In genomic region chr2:26809876-26810577, GRCh38 we compare ENCODE assay signal across 20 cellular contexts. TPM values are rescaled to one million over a fixed set of nuclear protein-coding genes. Genes with fewer than 3 reads are reported as not detected.
DNase-seq lines count a peak whose midpoint lies in the region; ATAC-seq and TF ChIP-seq lines count a peak whose summit lies in the region.
"Had no signal": no experiment of that assay in that cellular context is flagged by ENCODE, and none has a peak within 500 bp of the region (broad histone marks: within the 10 kb centered on the region; RNA-seq: fewer than 3 reads in every experiment).

No MANE protein-coding gene starts in this region.

- H3K4me1 ChIP-seq in heart right ventricle (peaks cover 0 to 9% (median 0%) of the 10 kb centered on the region in 9 donors), OCI-LY3 (ENCODE audit: low read length) (peaks cover 8% of the 10 kb centered on the region), endodermal cell (ENCODE audit: control insufficient read depth, insufficient read depth, low read length) (no peaks in the 10 kb centered on the region), thymus (ENCODE audit: control insufficient read depth, insufficient read depth, low read length) (peaks cover 15% of the 10 kb centered on the region)
- H3K4me1 ChIP-seq: uterus had no signal

- H3K9ac ChIP-seq in OCI-LY3 (ENCODE audit: low read length): no peak overlapping the region
- no peak overlapping the region for H3K9ac ChIP-seq in endodermal cell (ENCODE audit: extremely low read depth, low read length, poor library complexity, severe bottlenecking)
- H3K9ac ChIP-seq: KMS-11 had no signal

- CTCF ChIA-PET in activated CD4-positive, alpha-beta memory T cell treated with anti-CD3 and anti-CD28 coated beads, Interleukin-2, amount 10 ng/mL, durations not matched to agents 7 days and 5 days (lab: Charles Lee): no interaction called here

- 52 to 54% methylated on average over 6 of the region's 6 CpGs for WGBS in heart right ventricle, 2 donors
- WGBS in endodermal cell (ENCODE audit: insufficient coverage in 1 of 2, insufficient read length in 1 of 2), 2 experiments: 84 to 91% methylated on average over 5 to 6 of the region's 6 CpGs
- WGBS in thymus: 1% methylated on average over 6 of the region's 6 CpGs

- peaks cover 1% of the 10 kb centered on the region for H3K27me3 Mint-ChIP-seq in endodermal cell (ENCODE audit: insufficient read depth)
- peaks cover 6% of the 10 kb centered on the region for H3K27me3 Mint-ChIP-seq in activated CD4-positive, alpha-beta memory T cell treated with anti-CD3 and anti-CD28 coated beads, Interleukin-2, amount 10 ng/mL, durations not matched to agents 7 days and 5 days

- no peaks in the 10 kb centered on the region for H3K79me2 ChIP-seq in OCI-LY3 (ENCODE audit: low read length)

- H3K36me3 ChIP-seq in heart right ventricle (no peaks in the 10 kb centered on the region), OCI-LY3 (replicated peaks; ENCODE audit: low read depth, low read length) (no peaks in the 10 kb centered on the region), endodermal cell (ENCODE audit: control insufficient read depth, insufficient read depth, low read length) (no peaks in the 10 kb centered on the region), thymus (ENCODE audit: control insufficient read depth, insufficient read depth) (no peaks in the 10 kb centered on the region)
- H3K36me3 ChIP-seq: ovary, uterus had no signal

- H3K27ac ChIP-seq in heart right ventricle: no peak overlapping the region
- no peak overlapping the region for H3K27ac ChIP-seq in OCI-LY3 (ENCODE audit: low read length)
- H3K27ac ChIP-seq in endodermal cell (ENCODE audit: low read depth, low read length): no peak overlapping the region
- H3K27ac ChIP-seq in thymus (ENCODE audit: low read depth): peak overlapping the region; percentile 70
- H3K27ac ChIP-seq: KMS-11, ovary, uterus had no signal

- H3K4me3 Mint-ChIP-seq in endodermal cell: no peak overlapping the region
- no peak overlapping the region for H3K4me3 Mint-ChIP-seq in activated CD4-positive, alpha-beta memory T cell treated with anti-CD3 and anti-CD28 coated beads, Interleukin-2, amount 10 ng/mL, durations not matched to agents 7 days and 5 days
- H3K4me3 Mint-ChIP-seq: HFFc6 had no signal

- H3K36me3 Mint-ChIP-seq in endodermal cell (ENCODE audit: low read depth): no peaks in the 10 kb centered on the region
- no peaks in the 10 kb centered on the region for H3K36me3 Mint-ChIP-seq in activated CD4-positive, alpha-beta memory T cell treated with anti-CD3 and anti-CD28 coated beads, Interleukin-2, amount 10 ng/mL, durations not matched to agents 7 days and 5 days (ENCODE audit: low read depth)

- intact Hi-C loops in heart right ventricle (cut with DNase I) (no loop called here), cardiac septum (cut with DNase I) (no loop called here)

- POLR2A ChIA-PET in activated CD4-positive, alpha-beta memory T cell treated with anti-CD3 and anti-CD28 coated beads, Interleukin-2, amount 10 ng/mL, durations not matched to agents 7 days and 5 days (lab: Charles Lee): interaction anchor here (1.0 kb wide), 1 partner anchor 23 kb away, joined by 4 read pairs; no protein-coding TSS in a partner anchor

- no peak overlapping the region for H3K4me3 ChIP-seq in heart right ventricle
- no peak overlapping the region for H3K4me3 ChIP-seq in OCI-LY3 (ENCODE audit: low read length)
- no peak overlapping the region for H3K4me3 ChIP-seq in endodermal cell (ENCODE audit: low read length)
- no peak overlapping the region for H3K4me3 ChIP-seq in thymus (ENCODE audit: low read length)
- H3K4me3 ChIP-seq: ovary, uterus had no signal

- H3K27me3 ChIP-seq in heart right ventricle: peaks cover 0 to 16% (median 5%) of the 10 kb centered on the region in 7 donors
- no peaks in the 10 kb centered on the region for H3K27me3 ChIP-seq in OCI-LY3 (ENCODE audit: low read depth, low read length)
- H3K27me3 ChIP-seq in endodermal cell (ENCODE audit: control insufficient read depth, insufficient read depth, low read length, poor library complexity, severe bottlenecking): no peaks in the 10 kb centered on the region
- H3K27me3 ChIP-seq in thymus (ENCODE audit: control insufficient read depth, insufficient read depth): no peaks in the 10 kb centered on the region
- H3K27me3 ChIP-seq: ovary, uterus had no signal

- ATAC-seq in heart right ventricle (peak in 5 of 8 donors; percentile 21 to 69 (median 35)), GM21576 (IDR thresholded peaks at IDR 0.05; ENCODE audit: unreplicated experiment) (no peak)
- ATAC-seq in activated CD4-positive, CD25-positive, alpha-beta regulatory T cell treated with anti-CD3 and anti-CD28 coated beads, Interleukin-2, amount 50 U/mL, for 24 hours: no peak

- peaks cover 3% of the 10 kb centered on the region for H3K4me1 Mint-ChIP-seq in endodermal cell
- H3K4me1 Mint-ChIP-seq in activated CD4-positive, alpha-beta memory T cell treated with anti-CD3 and anti-CD28 coated beads, Interleukin-2, amount 10 ng/mL, durations not matched to agents 7 days and 5 days: peaks cover 8% of the 10 kb centered on the region

- no peak overlapping the region for H2AFZ ChIP-seq in OCI-LY3 (ENCODE audit: low read depth, low read length)

- no peaks in the 10 kb centered on the region for H4K20me1 ChIP-seq in OCI-LY3 (ENCODE audit: insufficient read depth, low read length)

- no peaks in the 10 kb centered on the region for H3K9me3 ChIP-seq in heart right ventricle
- H3K9me3 ChIP-seq in OCI-LY3 (ENCODE audit: insufficient read depth, low read length): no peaks in the 10 kb centered on the region
- no peaks in the 10 kb centered on the region for H3K9me3 ChIP-seq in endodermal cell (ENCODE audit: control insufficient read depth, low read length)
- no peaks in the 10 kb centered on the region for H3K9me3 ChIP-seq in thymus (ENCODE audit: control insufficient read depth)
- H3K9me3 ChIP-seq: ovary, uterus had no signal

- TF ChIP-seq CTCF in heart right ventricle (IDR thresholded peaks at IDR 0.05) (no peak), OCI-LY3 (IDR thresholded peaks at IDR 0.05; ENCODE audit: low read depth, low read length) (no peak), endodermal cell (conservative IDR thresholded peaks at IDR 0.05) (no peak)

- 0 out of 2 replicates have a peak overlapping the region, but pooled peaks have one; percentile 10 for H3K4me2 ChIP-seq in OCI-LY3 (ENCODE audit: low read length)
- H3K4me2 ChIP-seq: KMS-11 had no signal

- no peak overlapping the region for H3K27ac Mint-ChIP-seq in endodermal cell
- no peak overlapping the region for H3K27ac Mint-ChIP-seq in activated CD4-positive, alpha-beta memory T cell treated with anti-CD3 and anti-CD28 coated beads, Interleukin-2, amount 10 ng/mL, durations not matched to agents 7 days and 5 days
- H3K27ac Mint-ChIP-seq: HFFc6 had no signal

- DNase-seq in heart right ventricle (no peak), cardiac septum (ENCODE audit: low spot score) (no peak), endodermal cell (peak; percentile 45)
- no peak for DNase-seq in activated CD4-positive, alpha-beta memory T cell treated with anti-CD3 and anti-CD28 coated beads, Interleukin-2, amount 10 ng/mL, durations not matched to agents 7 days and 5 days
- DNase-seq: ACHN; activated CD4-positive, alpha-beta T cell treated with anti-CD3 and anti-CD28 coated beads for 4 hours; activated T-cell treated with anti-CD3 and anti-CD28 coated beads, Interleukin-2, amount 50 U/mL, for 1 hour; effector CD8-positive, alpha-beta T cell; HFFc6; left cardiac atrium; NCI-H187; NCI-H510A treated with DMSO at 0.1 percent for 48 hours; ovary; stimulated activated naive CD4-positive, alpha-beta T cell treated with Interleukin-2 at 50 U/mL for 16 hours; uterus had no signal

- H3K9me3 Mint-ChIP-seq in endodermal cell: peaks cover 4% of the 10 kb centered on the region
- no peaks in the 10 kb centered on the region for H3K9me3 Mint-ChIP-seq in activated CD4-positive, alpha-beta memory T cell treated with anti-CD3 and anti-CD28 coated beads, Interleukin-2, amount 10 ng/mL, durations not matched to agents 7 days and 5 days

RNA-seq across cellular contexts. Expression of gene CENPA, which starts 24.2 kb away (rescaled TPM):
- total RNA-seq in heart right ventricle (10 to 100 TPM in 3 of 10 donors, 1 to 10 TPM in 4, under 1 TPM in 1, not detected in 2; 0.30 to 33.1 (median 6.1) TPM), cardiac septum (not detected), endodermal cell (10 to 100 TPM; 21.5 to 38.3 TPM)
- polyA plus RNA-seq in heart right ventricle (1 to 10 TPM in 1 of 2 donors, under 1 TPM in 1; 0.25 to 1.5 TPM), thymus (4.2 TPM)
- 38.5 TPM for polyA plus RNA-seq in endodermal cell (2013, experiment 1 of 2)
- 41.6 TPM for polyA plus RNA-seq in endodermal cell (2013, experiment 2 of 2)
- 10 to 100 TPM; 39.5 to 43.1 TPM for total RNA-seq in activated CD4-positive, alpha-beta memory T cell treated with anti-CD3 and anti-CD28 coated beads, Interleukin-2, amount 10 ng/mL, durations not matched to agents 7 days and 5 days

RNA-seq across cellular contexts. Expression of gene DPYSL5, which starts 37.9 kb away (rescaled TPM):
- total RNA-seq in heart right ventricle: under 1 TPM in 1 of 10 donors, not detected in 9; 0.12 TPM
- polyA plus RNA-seq in heart right ventricle: under 1 TPM in 1 of 2 donors, not detected in 1; 0.01 TPM
- 0.19 TPM for total RNA-seq in cardiac septum
- 1 to 10 TPM; 3.1 to 3.5 TPM for total RNA-seq in endodermal cell
- 115 TPM for polyA plus RNA-seq in endodermal cell (2013, experiment 1 of 2)
- polyA plus RNA-seq in endodermal cell (2013, experiment 2 of 2): 106 TPM
- polyA plus RNA-seq in thymus: 0.16 TPM
- not detected for total RNA-seq in activated CD4-positive, alpha-beta memory T cell treated with anti-CD3 and anti-CD28 coated beads, Interleukin-2, amount 10 ng/mL, durations not matched to agents 7 days and 5 days
- total RNA-seq: HFFc6, left cardiac atrium had no signal

RNA-seq across cellular contexts. Expression of gene SLC35F6, which starts 45.9 kb away (rescaled TPM):
- total RNA-seq in heart right ventricle (10 to 100 TPM; 17.1 to 36.2 (median 23.0) TPM), cardiac septum (18.6 TPM), endodermal cell (10 to 100 TPM; 23.3 to 24.8 TPM)
- polyA plus RNA-seq in heart right ventricle (10 to 100 TPM; 13.2 to 17.2 TPM), thymus (10.8 TPM)
- polyA plus RNA-seq in endodermal cell (2013, experiment 1 of 2): 13.4 TPM
- polyA plus RNA-seq in endodermal cell (2013, experiment 2 of 2): 12.8 TPM
- total RNA-seq in activated CD4-positive, alpha-beta memory T cell treated with anti-CD3 and anti-CD28 coated beads, Interleukin-2, amount 10 ng/mL, durations not matched to agents 7 days and 5 days: 10 to 100 TPM; 27.0 to 27.6 TPM

Comparison
In these comparisons a context has a peak if more than half of its experiments do, and no peak if none do; other contexts are left out.
1. ATAC-seq: peak in heart right ventricle (5 of 8); none in activated CD4-positive, CD25-positive, alpha-beta regulatory T cell treated with anti-CD3 and anti-CD28 coated beads, Interleukin-2, amount 50 U/mL, for 24 hours (0 of 2) and GM21576 (single experiment).